In genomic region chr5:174425964-174426290, GRCh38 we compare ENCODE assay signal across 19 cellular contexts.
DNase-seq lines count a peak whose midpoint lies in the region; ATAC-seq, FAIRE-seq and TF ChIP-seq lines count a peak whose summit lies in the region.
"Had no signal": no experiment of that assay in that cellular context is flagged by ENCODE, and none has a peak within 500 bp of the region (broad histone marks: within the 10 kb centered on the region; RNA-seq: fewer than 3 reads in every experiment).

No MANE protein-coding gene starts in this region.

- no peaks in the 10 kb centered on the region for H3K79me2 ChIP-seq in H1 (ENCODE audit: control insufficient read depth in 1 of 2, insufficient read depth in 2 of 2, low read length in 2 of 2)
- H3K79me2 ChIP-seq in smooth muscle cell (ENCODE audit: low read depth), result no peaks in the 10 kb centered on the region

- no peak overlapping the region for H2BK15ac ChIP-seq in H1 (ENCODE audit: low read length)

- H4K20me1 ChIP-seq in H1 (replicated peaks in 1 of 2; ENCODE audit: control insufficient read depth in 1 of 2, insufficient read depth in 2 of 2, low read length in 2 of 2), result no peaks in the 10 kb centered on the region
- no peaks in the 10 kb centered on the region for H4K20me1 ChIP-seq in smooth muscle cell (ENCODE audit: low read depth)

- no peak overlapping the region for H3K18ac ChIP-seq in H1 (ENCODE audit: extremely low read depth, low read length)

- H3K27me3 ChIP-seq in H1 (replicated peaks in 1 of 4; ENCODE audit: control insufficient read depth in 3 of 4, extremely low read depth in 1 of 4, insufficient read depth in 3 of 4, low read length in 3 of 4) (no peaks in the 10 kb centered on the region), smooth muscle cell (ENCODE audit: low read depth) (no peaks in the 10 kb centered on the region)

- CTCF ChIA-PET in HEK293 (lab: Yijun Ruan, JAX), result interaction anchor here (0.6 to 1.6 kb wide), 4 partner anchors 85 to 385 kb away, joined by 3 to 4 read pairs (median 4); no protein-coding TSS in a partner anchor
- CTCF ChIA-PET in H1 (lab: Charles Lee; ENCODE audit: partially characterized antibody), result interaction anchor here (0.6 to 4.3 kb wide), 5 partner anchors 39 to 310 kb away, joined by 3 to 12 read pairs (median 6); no protein-coding TSS in a partner anchor

- TF ChIP-seq RAD21 in H1 (IDR thresholded peaks at IDR 0.05 in 1 of 2, conservative IDR thresholded peaks at IDR 0.05 in 1 of 2; ENCODE audit: low read depth in 2 of 2, low read length in 2 of 2), result no peak

- peak overlapping the region; percentile 35; the same call in 1 of the 2 replicates for H2BK12ac ChIP-seq in H1 (ENCODE audit: low read depth, low read length)

- no peak overlapping the region for H3K56ac ChIP-seq in H1 (replicated peaks; ENCODE audit: insufficient read length, low read depth, low read length)

- no peaks in the 10 kb centered on the region for H3K9me3 ChIP-seq in HEK293 (ENCODE audit: control insufficient read depth, insufficient read depth, low read depth, low read length)
- H3K9me3 ChIP-seq in H1 (ENCODE audit: insufficient read depth in 2 of 2, low read depth in 1 of 2, low read length in 1 of 2), result no peaks in the 10 kb centered on the region
- H3K9me3 ChIP-seq in smooth muscle cell (replicated peaks; ENCODE audit: low read depth), result no peaks in the 10 kb centered on the region
- H3K9me3 ChIP-seq: HAP-1 had no signal

- no peak overlapping the region for H2BK120ac ChIP-seq in H1 (replicated peaks; ENCODE audit: low read depth, low read length)

- no peak overlapping the region for H3K4me2 ChIP-seq in H1 (ENCODE audit: insufficient read depth in 1 of 2, low read depth in 2 of 2, low read length in 2 of 2)
- H3K4me2 ChIP-seq in smooth muscle cell, result peak overlapping the region; percentile 16
- H3K4me2 ChIP-seq: KMS-11 had no signal

- no peak overlapping the region for H2AK5ac ChIP-seq in H1 (ENCODE audit: low read depth, low read length)

- H2BK5ac ChIP-seq in H1 (ENCODE audit: low read depth, low read length), result no peak overlapping the region

- H3K4me1 ChIP-seq in HEK293 (ENCODE audit: control insufficient read depth, insufficient read depth, low read length) (peaks cover 11% of the 10 kb centered on the region), H1 (replicated peaks in 1 of 4; ENCODE audit: control insufficient read depth in 3 of 4, insufficient read depth in 4 of 4, low read length in 3 of 4) (no peaks in the 10 kb centered on the region), smooth muscle cell (ENCODE audit: low read depth) (peaks cover 8% of the 10 kb centered on the region)
- H3K4me1 ChIP-seq: HAP-1 had no signal

- WGBS in H1 (ENCODE audit: extremely low coverage in 1 of 2, insufficient coverage in 1 of 2, insufficient read length in 1 of 2, insufficient replicate concordance in 2 of 2, low coverage in 1 of 2, low lambda C conversion rate in 2 of 2, missing lambda C conversion rate in 1 of 2), 2 experiments, result 82% methylated on average over 5 of the region's 5 CpGs; no CpG with 5 or more reads in 1 of the 2 experiments
- 16% methylated on average over 5 of the region's 5 CpGs for WGBS in smooth muscle cell (ENCODE audit: low lambda C conversion rate)

- ATAC-seq in GM19324 (IDR thresholded peaks at IDR 0.05; ENCODE audit: low FRiP score, unreplicated experiment), result no peak
- ATAC-seq: T-cell had no signal

- H2AFZ ChIP-seq in H1 (ENCODE audit: low read length) (no peak overlapping the region), smooth muscle cell (ENCODE audit: low read depth) (no peak overlapping the region)

- no peaks in the 10 kb centered on the region for H3K79me1 ChIP-seq in H1 (ENCODE audit: low read depth, low read length)

- DNase-seq in NCI-H524 treated with DMSO at 0.1 percent for 48 hours (lab: John Stamatoyannopoulos, UW) (peak; percentile 2), H1 (ENCODE audit: low read depth in 1 of 2, low spot score in 2 of 2) (no peak), smooth muscle cell (lab: John Stamatoyannopoulos, UW; ENCODE audit: unreplicated experiment) (no peak), anterior cingulate cortex (lab: John Stamatoyannopoulos, UW) (no peak), NCI-H146 treated with DMSO at 0.1 percent for 48 hours (lab: John Stamatoyannopoulos, UW; ENCODE audit: unreplicated experiment) (no peak)
- DNase-seq: ACHN, DMS 273 treated with DMSO at 0.1 percent for 48 hours, DND-41, NCI-H1694, NCI-H226, NCI-H526 treated with DMSO at 0.1 percent for 48 hours, SHP77 treated with DMSO at 0.1 percent for 48 hours, T-cell had no signal

- no peak overlapping the region for H2BK20ac ChIP-seq in H1 (ENCODE audit: low read length)

- no peak overlapping the region for H4K8ac ChIP-seq in H1 (ENCODE audit: extremely low read depth, insufficient read depth, low read length)

- no peak overlapping the region for H3K4me3 ChIP-seq in HEK293 (ENCODE audit: low read depth, low read length)
- no peak overlapping the region for H3K4me3 ChIP-seq in H1 (ENCODE audit: extremely low read depth in 1 of 4, insufficient read depth in 2 of 4, low read depth in 3 of 4, low read length in 4 of 4)
- no peak overlapping the region for H3K4me3 ChIP-seq in smooth muscle cell
- H3K4me3 ChIP-seq: HAP-1 had no signal

- H3K23ac ChIP-seq in H1 (ENCODE audit: insufficient read length), result no peak overlapping the region

- FAIRE-seq in H1 (lab: Jason Lieb, UNC), result no peak
- FAIRE-seq: G401.6 had no signal

- no peak for TF ChIP-seq EP300 in H1 (IDR thresholded peaks at IDR 0.05; ENCODE audit: borderline replicate concordance in 1 of 2, low read depth in 2 of 2, low read length in 2 of 2)

- H4K91ac ChIP-seq in H1 (replicated peaks; ENCODE audit: insufficient read length, low read length), result no peak overlapping the region

- no peak for TF ChIP-seq POLR2A in H1 (IDR thresholded peaks at IDR 0.05; ENCODE audit: control extremely low read depth in 1 of 2, low read depth in 2 of 2, low read length in 2 of 2)

- H4K5ac ChIP-seq in H1 (ENCODE audit: insufficient read length, low read depth, low read length), result no peak overlapping the region

- POLR2A ChIA-PET in HEK293 (lab: Yijun Ruan, JAX) (interaction anchor here (0.9 kb wide), 2 partner anchors 31 to 298 kb away, joined by 3 to 7 read pairs; partner anchors contain the start of gene MSX2), H1 (lab: Charles Lee; ENCODE audit: partially characterized antibody) (interaction anchor here (0.8 kb wide), 1 partner anchor 9 kb away, joined by 3 read pairs; no protein-coding TSS in a partner anchor)

- no peak overlapping the region for H3K4ac ChIP-seq in H1 (replicated peaks; ENCODE audit: insufficient read length, low read depth, low read length)

- H3K27ac ChIP-seq in HEK293 (ENCODE audit: extremely low read depth, low read depth, low read length) (peak overlapping the region; percentile 50; the same call in 1 of the 2 replicates), H1 (ENCODE audit: low read depth, low read length) (no peak overlapping the region), smooth muscle cell (ENCODE audit: low read depth) (peak overlapping the region; percentile 39)
- H3K27ac ChIP-seq: HL-60, KMS-11 had no signal

- H3K36me3 ChIP-seq in HEK293 (ENCODE audit: control insufficient read depth in 2 of 2, insufficient read depth in 1 of 2, low read length in 2 of 2) (no peaks in the 10 kb centered on the region), H1 (ENCODE audit: control insufficient read depth in 2 of 4, insufficient read depth in 4 of 4, low read length in 3 of 4) (no peaks in the 10 kb centered on the region), smooth muscle cell (ENCODE audit: low read depth) (no peaks in the 10 kb centered on the region)
- H3K36me3 ChIP-seq: HAP-1 had no signal

- H3K9ac ChIP-seq in H1 (replicated peaks in 1 of 4; ENCODE audit: extremely low read depth in 1 of 4, low read depth in 3 of 4, low read length in 3 of 4) (no peak overlapping the region), smooth muscle cell (ENCODE audit: low read depth) (no peak overlapping the region)
- H3K9ac ChIP-seq: KMS-11 had no signal

- no peak overlapping the region for H3K14ac ChIP-seq in H1 (ENCODE audit: insufficient read length)

- no peaks in the 10 kb centered on the region for H3K23me2 ChIP-seq in H1 (ENCODE audit: low read depth, low read length)

- H3F3A ChIP-seq in smooth muscle cell (ENCODE audit: low read depth), result peaks cover 7% of the 10 kb centered on the region

- TF ChIP-seq CTCF in HEK293 (tag by site-specific recombination; IDR thresholded peaks at IDR 0.05) (no peak), H1 (IDR thresholded peaks at IDR 0.05; ENCODE audit: control extremely low read depth in 1 of 3, insufficient read depth in 1 of 3, low read depth in 1 of 3, low read length in 3 of 3) (no peak), smooth muscle cell (IDR thresholded peaks at IDR 0.05; ENCODE audit: borderline replicate concordance, insufficient read depth, poor library complexity, severe bottlenecking) (no peak)

TF ChIP-seq in HEK293, 187 proteins besides CTCF, POLR2A, EP300 and RAD21:
- TF ChIP-seq ZBTB48 (tag by site-specific recombination; IDR thresholded peaks at IDR 0.05), result 0 out of 2 replicates have a peak, but pooled peaks have one; percentile 5
- peak; percentile 6; the same call in 1 of the 2 replicates for TF ChIP-seq TRIM28 (IDR thresholded peaks at IDR 0.05; ENCODE audit: borderline replicate concordance, low read length)
- TF ChIP-seq ZNF626 (tag by site-specific recombination; IDR thresholded peaks at IDR 0.05), result no peak
- peak; percentile 61 for TF ChIP-seq GLIS1 (tag by site-specific recombination; IDR thresholded peaks at IDR 0.05)

TF ChIP-seq in H1, 55 proteins besides CTCF, POLR2A, EP300 and RAD21:
- TF ChIP-seq, protein P1, sequence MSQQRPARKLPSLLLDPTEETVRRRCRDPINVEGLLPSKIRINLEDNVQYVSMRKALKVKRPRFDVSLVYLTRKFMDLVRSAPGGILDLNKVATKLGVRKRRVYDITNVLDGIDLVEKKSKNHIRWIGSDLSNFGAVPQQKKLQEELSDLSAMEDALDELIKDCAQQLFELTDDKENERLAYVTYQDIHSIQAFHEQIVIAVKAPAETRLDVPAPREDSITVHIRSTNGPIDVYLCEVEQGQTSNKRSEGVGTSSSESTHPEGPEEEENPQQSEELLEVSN (IDR thresholded peaks at IDR 0.05), result no peak
- TF ChIP-seq BCL11A (IDR thresholded peaks at IDR 0.05; ENCODE audit: low read depth in 2 of 2, low read length in 2 of 2), result no peak
- no peak for TF ChIP-seq EZH2 (IDR thresholded peaks at IDR 0.05; ENCODE audit: low read depth, low read length, severe bottlenecking)
- TF ChIP-seq NANOG (IDR thresholded peaks at IDR 0.05; ENCODE audit: insufficient read depth, low read depth, low read length, poor library complexity, severe bottlenecking), result no peak
- no peak for TF ChIP-seq RBBP5 (IDR thresholded peaks at IDR 0.05; ENCODE audit: borderline replicate concordance, low read depth, low read length)
- TF ChIP-seq SIN3A (conservative IDR thresholded peaks at IDR 0.05 in 1 of 2, IDR thresholded peaks at IDR 0.05 in 1 of 2; ENCODE audit: low read depth in 1 of 2, low read length in 2 of 2), result no peak
TF ChIP-seq in H1: peak in this region for 0.
